In genomic region chr4:2875556-2875955, GRCh38 we compare ENCODE assay signal across 21 cellular contexts. TPM values are rescaled to one million over a fixed set of nuclear protein-coding genes. Genes with fewer than 3 reads are reported as not detected.
DNase-seq lines count a peak whose midpoint lies in the region; ATAC-seq, FAIRE-seq and TF ChIP-seq lines count a peak whose summit lies in the region.
"Had no signal": no experiment of that assay in that cellular context is flagged by ENCODE, and none has a peak within 500 bp of the region (broad histone marks: within the 10 kb centered on the region; RNA-seq: fewer than 3 reads in every experiment).

No MANE protein-coding gene starts in this region.

- H3K27me3 Mint-ChIP-seq in CD4-positive, alpha-beta T cell: no peaks in the 10 kb centered on the region
- H3K27me3 Mint-ChIP-seq in naive thymus-derived CD4-positive, alpha-beta T cell: no peaks in the 10 kb centered on the region

- CTCF ChIA-PET in CD4-positive, alpha-beta T cell (lab: Charles Lee): no interaction called here
- CTCF ChIA-PET in naive thymus-derived CD4-positive, alpha-beta T cell (lab: Charles Lee): no interaction called here

- POLR2A ChIA-PET in CD4-positive, alpha-beta T cell (lab: Charles Lee): interaction anchor here (0.5 kb wide), 1 partner anchor 150 kb away, joined by 4 read pairs; no protein-coding TSS in a partner anchor
- POLR2A ChIA-PET in naive thymus-derived CD4-positive, alpha-beta T cell (lab: Charles Lee): no interaction called here

- TF ChIP-seq CTCF in CD4-positive, alpha-beta T cell (IDR thresholded peaks at IDR 0.05): no peak
- no peak for TF ChIP-seq CTCF in NB4 (IDR thresholded peaks at IDR 0.05; ENCODE audit: low read depth, low read length)

- no peak overlapping the region for H3K4me3 Mint-ChIP-seq in CD4-positive, alpha-beta T cell
- no peak overlapping the region for H3K4me3 Mint-ChIP-seq in naive thymus-derived CD4-positive, alpha-beta T cell
- H3K4me3 Mint-ChIP-seq: activated T-cell treated with anti-CD3 and anti-CD28 coated beads, Interleukin-2, amount 50 U/mL, for 72 hours had no signal

- H3K36me3 Mint-ChIP-seq in CD4-positive, alpha-beta T cell (ENCODE audit: low read depth): peaks cover 60% of the 10 kb centered on the region
- peaks cover 8 to 34% (median 21%) of the 10 kb centered on the region in 5 donors for H3K36me3 Mint-ChIP-seq in naive thymus-derived CD4-positive, alpha-beta T cell

- peak overlapping the region; percentile 69 for H3K27ac Mint-ChIP-seq in CD4-positive, alpha-beta T cell
- H3K27ac Mint-ChIP-seq in naive thymus-derived CD4-positive, alpha-beta T cell: peak overlapping the region in 6 of 9 donors; percentile 21 to 62 (median 47)
- H3K27ac Mint-ChIP-seq: activated T-cell treated with anti-CD3 and anti-CD28 coated beads, Interleukin-2, amount 50 U/mL, for 72 hours had no signal

- no peak for DNase-seq in CD4-positive, alpha-beta T cell
- DNase-seq in NB4 (ENCODE audit: low read depth) (peak; percentile 23), RCC 7860 (ENCODE audit: low spot score) (no peak), NCI-H146 treated with DMSO at 0.1 percent for 48 hours (lab: John Stamatoyannopoulos, UW; ENCODE audit: unreplicated experiment) (no peak)
- DNase-seq in naive thymus-derived CD4-positive, alpha-beta T cell: no peak
- DNase-seq: activated CD4-positive, alpha-beta T cell treated with anti-CD3 and anti-CD28 coated beads, Interleukin-2, amount 50 U/mL, for 48 hours; activated T-cell treated with anti-CD3 and anti-CD28 coated beads, Interleukin-2, amount 50 U/mL, for 72 hours; brain microvascular endothelial cell; GM23248; MM.1S; NCI-H1694 treated with DMSO at 0.1 percent for 48 hours; NCI-H69; sigmoid colon had no signal

- intact Hi-C loops in CD4-positive, alpha-beta T cell (cut with DNase I, micrococcal nuclease): no loop called here
- intact Hi-C loops in naive thymus-derived CD4-positive, alpha-beta T cell (cut with micrococcal nuclease): no loop called here

- no peak overlapping the region for H3K27ac ChIP-seq in CD4-positive, alpha-beta T cell (ENCODE audit: low read depth, low read length)
- peak overlapping the region; percentile 60 for H3K27ac ChIP-seq in angular gyrus (ENCODE audit: low read depth, low read length)
- H3K27ac ChIP-seq in naive thymus-derived CD4-positive, alpha-beta T cell (ENCODE audit: low read depth, low read length): no peak overlapping the region
- H3K27ac ChIP-seq: brain microvascular endothelial cell, coronary artery, GM23248, parathyroid adenoma, sigmoid colon had no signal

- no peak overlapping the region for H3K4me3 ChIP-seq in NB4 (ENCODE audit: low read depth, low read length)
- H3K4me3 ChIP-seq in naive thymus-derived CD4-positive, alpha-beta T cell (ENCODE audit: low read length): no peak overlapping the region
- H3K4me3 ChIP-seq: coronary artery, GM23248, lung, sigmoid colon had no signal

- no peaks in the 10 kb centered on the region for H3K27me3 ChIP-seq in CD4-positive, alpha-beta T cell (ENCODE audit: control insufficient read depth, insufficient read depth, low read length)
- no peaks in the 10 kb centered on the region for H3K27me3 ChIP-seq in naive thymus-derived CD4-positive, alpha-beta T cell (ENCODE audit: control insufficient read depth in 2 of 2, insufficient read depth in 2 of 2, low read length in 2 of 2)
- H3K27me3 ChIP-seq: brain microvascular endothelial cell, sigmoid colon had no signal

- peaks cover 8 to 10% of the 10 kb centered on the region in 2 donors for H3K4me1 ChIP-seq in naive thymus-derived CD4-positive, alpha-beta T cell (ENCODE audit: control insufficient read depth in 2 of 2, insufficient read depth in 2 of 2, low read length in 2 of 2)
- H3K4me1 ChIP-seq: parathyroid adenoma had no signal

- TF ChIP-seq POLR2A in NB4 (IDR thresholded peaks at IDR 0.05; ENCODE audit: extremely low read depth, insufficient read length): no peak

- H3K9me3 Mint-ChIP-seq in CD4-positive, alpha-beta T cell: no peaks in the 10 kb centered on the region
- no peaks in the 10 kb centered on the region for H3K9me3 Mint-ChIP-seq in naive thymus-derived CD4-positive, alpha-beta T cell
- H3K9me3 Mint-ChIP-seq: activated T-cell treated with anti-CD3 and anti-CD28 coated beads, Interleukin-2, amount 50 U/mL, for 72 hours had no signal

- ATAC-seq in CD4-positive, alpha-beta T cell (ENCODE audit: poor library complexity): no peak
- ATAC-seq in naive thymus-derived CD4-positive, alpha-beta T cell: no peak
- ATAC-seq in GM19467 (IDR thresholded peaks at IDR 0.05; ENCODE audit: unreplicated experiment) (no peak), HG03460 (IDR thresholded peaks at IDR 0.05; ENCODE audit: unreplicated experiment) (no peak)
- ATAC-seq: activated T-cell treated with anti-CD3 and anti-CD28 coated beads, Interleukin-2, amount 50 U/mL, for 72 hours; Right ventricle myocardium inferior had no signal

- H3K4me1 Mint-ChIP-seq in CD4-positive, alpha-beta T cell (ENCODE audit: low read depth): peaks cover 49% of the 10 kb centered on the region
- H3K4me1 Mint-ChIP-seq in naive thymus-derived CD4-positive, alpha-beta T cell: peaks cover 23 to 62% (median 51%) of the 10 kb centered on the region in 7 donors

- peaks cover 6 to 23% (median 8%) of the 10 kb centered on the region in 3 experiments for H3K36me3 ChIP-seq in naive thymus-derived CD4-positive, alpha-beta T cell (ENCODE audit: control insufficient read depth in 2 of 3, insufficient read depth in 3 of 3, low read length in 3 of 3)

- H3K9me3 ChIP-seq in CD4-positive, alpha-beta T cell (ENCODE audit: control insufficient read depth, low read length): no peaks in the 10 kb centered on the region
- H3K9me3 ChIP-seq in naive thymus-derived CD4-positive, alpha-beta T cell (ENCODE audit: control insufficient read depth in 2 of 3, low read length in 3 of 3): no peaks in the 10 kb centered on the region
- H3K9me3 ChIP-seq: sigmoid colon had no signal

- FAIRE-seq in RCC 7860 (lab: Jason Lieb, UNC): no peak
- FAIRE-seq: GM12891 had no signal

RNA-seq across cellular contexts. Expression of gene ADD1, which starts 31.9 kb away (rescaled TPM):
- total RNA-seq in CD4-positive, alpha-beta T cell: 100 to 1,000 TPM; 153 TPM
- 100 to 1,000 TPM; 211 to 300 (median 282) TPM for total RNA-seq in naive thymus-derived CD4-positive, alpha-beta T cell
- 100 to 1,000 TPM; 152 to 164 TPM for polyA plus RNA-seq in naive thymus-derived CD4-positive, alpha-beta T cell
